9 cellular contexts compared by ENCODE assay signal in the genomic region with DNA sequence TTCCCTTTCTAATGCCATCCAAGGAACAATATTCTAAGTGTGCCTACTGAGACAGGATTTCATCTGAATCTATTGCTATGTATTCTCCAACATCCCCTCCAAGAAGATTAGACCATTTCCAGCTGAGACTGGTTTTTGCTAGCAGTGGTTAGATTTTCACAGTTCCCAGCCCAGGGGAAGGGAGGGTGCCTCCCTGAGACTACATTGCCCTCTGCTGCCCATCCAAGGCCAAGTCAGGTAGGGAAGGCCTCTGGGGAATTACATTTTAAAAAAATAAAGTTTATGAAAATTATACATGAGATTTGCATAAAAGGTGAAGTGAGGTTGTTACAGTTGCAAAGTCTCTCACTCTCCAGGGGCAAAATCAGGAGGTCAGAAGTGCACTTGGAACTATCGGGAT. TPM values are rescaled to one million over a fixed set of nuclear protein-coding genes. Genes with fewer than 3 reads are reported as not detected.
DNase-seq lines count a peak whose midpoint lies in the region; ATAC-seq, FAIRE-seq and TF ChIP-seq lines count a peak whose summit lies in the region.
"Had no signal": no experiment of that assay in that cellular context is flagged by ENCODE, and none has a peak within 500 bp of the region (broad histone marks: within the 10 kb centered on the region; RNA-seq: fewer than 3 reads in every experiment).

No MANE protein-coding gene starts in this region.

- H3K27ac ChIP-seq in Panc1 (ENCODE audit: low read length), result no peak overlapping the region

- H3K36me3 ChIP-seq in Panc1 (ENCODE audit: control insufficient read depth, insufficient read depth, low read length) (no peaks in the 10 kb centered on the region), kidney epithelial cell (ENCODE audit: control insufficient read depth, insufficient read depth, low read length) (no peaks in the 10 kb centered on the region)

- no peak for ATAC-seq in Panc1

- FAIRE-seq in GM12892 (lab: Jason Lieb, UNC), result peak; percentile 48

- CTCF ChIA-PET in Panc1 (lab: Charles Lee), result no interaction called here

- TF ChIP-seq CTCF in Panc1 (IDR thresholded peaks at IDR 0.05) (peak; percentile 59), kidney epithelial cell (IDR thresholded peaks at IDR 0.05; ENCODE audit: insufficient read depth, low read length, poor library complexity, severe bottlenecking) (peak; percentile 58)

- H3K27me3 ChIP-seq in Panc1 (ENCODE audit: control insufficient read depth, insufficient read depth, low read length) (no peaks in the 10 kb centered on the region), kidney epithelial cell (ENCODE audit: control insufficient read depth, insufficient read depth, low read length) (no peaks in the 10 kb centered on the region)

- intact Hi-C loops in Panc1 (cut with micrococcal nuclease; ENCODE audit: unreplicated experiment), result no loop called here

- H3K4me1 ChIP-seq in Panc1 (ENCODE audit: control insufficient read depth, insufficient read depth, low read length), result no peaks in the 10 kb centered on the region

- no peak for TF ChIP-seq POLR2A in GM12892 (IDR thresholded peaks at IDR 0.05; ENCODE audit: low read depth, low read length)

- in situ Hi-C loops in Panc1 (cut with HindIII; ENCODE audit: low pct_unique_long_range_greater_than_20kb, low sequenced_read_pairs), result no loop called here

- DNase-seq in AML-193 (lab: John Stamatoyannopoulos, UW) (peak; percentile 28 to 39), GM12892 (ENCODE audit: insufficient read length) (no peak), Panc1 (ENCODE audit: low read depth, low spot score) (no peak), kidney epithelial cell (ENCODE audit: low read depth) (no peak), KG1 (lab: John Stamatoyannopoulos, UW) (no peak), superior temporal gyrus (ENCODE audit: extremely low spot score) (no peak), C1 segment of cervical spinal cord (lab: John Stamatoyannopoulos, UW) (no peak), NCI-H345 (lab: John Stamatoyannopoulos, UW) (no peak)
- DNase-seq: foreskin melanocyte had no signal

- H3K9me3 ChIP-seq in Panc1 (ENCODE audit: control insufficient read depth, insufficient read depth, low read depth, low read length), result no peaks in the 10 kb centered on the region

- no TSS peak for BruUV-seq in Panc1 (replicated peaks; lab: Mats Ljungman, UMichigan)

- H3K4me3 ChIP-seq in Panc1 (ENCODE audit: low read depth in 2 of 2, low read length in 2 of 2) (no peak overlapping the region), kidney epithelial cell (ENCODE audit: low read depth, low read length) (no peak overlapping the region)

- POLR2A ChIA-PET in Panc1 (lab: Charles Lee), result no interaction called here

RNA-seq across cellular contexts. Expression of gene SYK, which starts 28.0 kb away (rescaled TPM):
- polyA plus RNA-seq in GM12892 (2012; ENCODE audit: missing spikeins), result 28.5 TPM
- 0.28 TPM for total RNA-seq in Panc1 (2021; ENCODE audit: unreplicated experiment)
- not detected for polyA plus RNA-seq in Panc1 (2012; ENCODE audit: insufficient read length)
- total RNA-seq in kidney epithelial cell, result 12.3 and 15.0 TPM in 2 replicates

Comparison
In these comparisons a context has a peak if more than half of its experiments do, and no peak if none do; other contexts are left out.
1. DNase-seq: peak in AML-193 (2 of 2); none in GM12892 (single experiment), Panc1 (single experiment), kidney epithelial cell (single experiment), KG1 (single experiment), superior temporal gyrus (single experiment), C1 segment of cervical spinal cord (0 of 14) and NCI-H345 (single experiment).
2. RNA of gene SYK, which starts 28.0 kb away (total RNA-seq): 12.3 to 15.0 TPM in kidney epithelial cell; 0.28 TPM in Panc1 (single experiment); every median in the first group is over 10 times any median in the second.